In the genomic region with DNA sequence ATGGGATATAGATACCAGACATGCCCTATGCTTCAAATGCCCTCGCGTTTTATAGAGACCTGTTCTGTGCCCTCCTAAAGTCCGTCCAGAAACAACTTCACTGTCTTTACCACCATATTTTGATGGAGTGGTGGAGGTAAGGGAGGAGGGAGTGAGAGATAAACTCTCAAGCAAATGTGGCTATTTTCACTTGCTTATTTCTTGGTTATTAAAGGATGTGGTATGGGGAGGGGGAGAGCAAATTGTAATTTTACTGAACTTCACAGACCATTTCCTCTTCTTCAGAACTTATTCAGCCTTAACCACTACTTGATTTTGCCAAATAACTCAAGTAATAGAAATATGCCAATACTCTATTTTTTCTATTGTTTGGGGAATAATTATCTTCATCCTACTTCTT, we compare ENCODE assay signal across 25 cellular contexts. TPM values are rescaled to one million over a fixed set of nuclear protein-coding genes. Genes with fewer than 3 reads are reported as not detected.
A peak's percentile ranks its signal among the peaks of the same experiment; 100 is the strongest.
DNase-seq lines count a peak whose midpoint lies in the region; ATAC-seq, FAIRE-seq and TF ChIP-seq lines count a peak whose summit lies in the region.
"Had no signal": no experiment of that assay in that cellular context is flagged by ENCODE, and none has a peak within 500 bp of the region (broad histone marks: within the 10 kb centered on the region; RNA-seq: fewer than 3 reads in every experiment).

No MANE protein-coding gene starts in this region.

- POLR2A ChIA-PET in CD4-positive, alpha-beta T cell (lab: Charles Lee) = interaction anchor here (1.1 to 1.9 kb wide), 2 partner anchors 9 to 22 kb away, joined by 4 read pairs; no protein-coding TSS in a partner anchor
- POLR2A ChIA-PET in naive thymus-derived CD8-positive, alpha-beta T cell (lab: Charles Lee) = no interaction called here
- POLR2A ChIA-PET in activated CD4-positive, alpha-beta T cell treated with anti-CD3 and anti-CD28 coated beads for 36 hours (lab: Charles Lee) = interaction anchor here (0.5 kb wide), 1 partner anchor 27 kb away, joined by 3 read pairs; no protein-coding TSS in a partner anchor

- CTCF ChIA-PET in CD4-positive, alpha-beta T cell (lab: Charles Lee) = no interaction called here
- CTCF ChIA-PET in activated CD4-positive, alpha-beta T cell treated with anti-CD3 and anti-CD28 coated beads for 36 hours (lab: Charles Lee) = interaction anchor here (0.9 kb wide), 1 partner anchor 9 kb away, joined by 3 read pairs; no protein-coding TSS in a partner anchor

- no peak for DNase-seq in CD4-positive, alpha-beta T cell
- no peak for DNase-seq in GM19239 (ENCODE audit: insufficient read length, low spot score)
- no peak for DNase-seq in naive thymus-derived CD8-positive, alpha-beta T cell
- no peak for DNase-seq in NCI-H774 (lab: John Stamatoyannopoulos, UW)
- DNase-seq in activated CD4-positive, alpha-beta T cell treated with anti-CD3 and anti-CD28 coated beads for 36 hours = no peak
- DNase-seq: activated effector memory CD4-positive, alpha-beta T cell treated with Interleukin-2 at 50 U/mL for 16 hours; DMS79 treated with DMSO at 0.1 percent for 48 hours; foreskin fibroblast; GM23248; HFFc6; midbrain; NCI-H187; NCI-H69; stimulated activated CD4-positive, alpha-beta T cell treated with anti-CD3 and anti-CD28 coated beads, Interleukin-2, amount 100 ng/mL, for 24 hours; stimulated activated naive CD4-positive, alpha-beta T cell had no signal

- intact Hi-C loops in CD4-positive, alpha-beta T cell (cut with DNase I, micrococcal nuclease) = loop anchor here in 1 of 2 experiments (5.0 kb wide), 1 partner anchor 34 kb away; the partner anchor contains the start of gene GPR174
- intact Hi-C loops in activated CD4-positive, alpha-beta T cell treated with anti-CD3 and anti-CD28 coated beads for 36 hours (cut with DNase I, micrococcal nuclease) = no loop called here

- H3K9me3 Mint-ChIP-seq in CD4-positive, alpha-beta T cell = no peaks in the 10 kb centered on the region
- H3K9me3 Mint-ChIP-seq in activated T-helper 17 cell treated with anti-CD3 and anti-CD28 coated beads, Interleukin-2, amount 50 U/mL, for 72 hours = no peaks in the 10 kb centered on the region
- peaks cover 0 to 3% (median 0%) of the 10 kb centered on the region in 9 donors for H3K9me3 Mint-ChIP-seq in naive thymus-derived CD8-positive, alpha-beta T cell
- H3K9me3 Mint-ChIP-seq in activated CD4-positive, alpha-beta T cell treated with anti-CD3 and anti-CD28 coated beads for 36 hours (ENCODE audit: low read depth) = no peaks in the 10 kb centered on the region
- H3K9me3 Mint-ChIP-seq: neural progenitor cell had no signal

- peaks cover 90% of the 10 kb centered on the region for H3K4me1 Mint-ChIP-seq in CD4-positive, alpha-beta T cell (ENCODE audit: low read depth)
- peaks cover 30% of the 10 kb centered on the region for H3K4me1 Mint-ChIP-seq in activated T-helper 17 cell treated with anti-CD3 and anti-CD28 coated beads, Interleukin-2, amount 50 U/mL, for 72 hours
- peaks cover 20 to 87% (median 68%) of the 10 kb centered on the region in 4 donors for H3K4me1 Mint-ChIP-seq in naive thymus-derived CD8-positive, alpha-beta T cell
- H3K4me1 Mint-ChIP-seq in activated CD4-positive, alpha-beta T cell treated with anti-CD3 and anti-CD28 coated beads for 36 hours = peaks cover 79% of the 10 kb centered on the region
- H3K4me1 Mint-ChIP-seq: neural progenitor cell had no signal

- peak overlapping the region; percentile 51 for H3K4me3 Mint-ChIP-seq in CD4-positive, alpha-beta T cell
- H3K4me3 Mint-ChIP-seq in activated T-helper 17 cell treated with anti-CD3 and anti-CD28 coated beads, Interleukin-2, amount 50 U/mL, for 72 hours = peak overlapping the region; percentile 50
- peak overlapping the region in 5 of 10 donors; percentile 27 to 57 (median 33) for H3K4me3 Mint-ChIP-seq in naive thymus-derived CD8-positive, alpha-beta T cell
- no peak overlapping the region for H3K4me3 Mint-ChIP-seq in activated CD4-positive, alpha-beta T cell treated with anti-CD3 and anti-CD28 coated beads for 36 hours
- H3K4me3 Mint-ChIP-seq: HFFc6, neural progenitor cell had no signal

- FAIRE-seq in GM19239 (lab: Jason Lieb, UNC) = peak; percentile 80
- FAIRE-seq: GM12891, K562 had no signal

- H3K9me3 ChIP-seq in CD4-positive, alpha-beta T cell (ENCODE audit: control insufficient read depth, low read length) = no peaks in the 10 kb centered on the region
- H3K9me3 ChIP-seq: ascending aorta had no signal

- no peak for ATAC-seq in CD4-positive, alpha-beta T cell (ENCODE audit: poor library complexity)
- no peak for ATAC-seq in activated T-helper 17 cell treated with anti-CD3 and anti-CD28 coated beads, Interleukin-2, amount 50 U/mL, for 72 hours (replicated peaks)
- ATAC-seq in naive thymus-derived CD8-positive, alpha-beta T cell = no peak
- no peak for ATAC-seq in GM21576 (IDR thresholded peaks at IDR 0.05; ENCODE audit: unreplicated experiment)
- ATAC-seq in activated CD4-positive, alpha-beta T cell treated with anti-CD3 and anti-CD28 coated beads for 36 hours = no peak
- ATAC-seq: K562, left lobe of liver had no signal

- TF ChIP-seq CTCF in CD4-positive, alpha-beta T cell (IDR thresholded peaks at IDR 0.05) = no peak

- H3K27ac ChIP-seq in CD4-positive, alpha-beta T cell (ENCODE audit: low read depth, low read length) = no peak overlapping the region
- H3K27ac ChIP-seq: ascending aorta, GM23248, neural progenitor cell, RWPE1 had no signal

- no peaks in the 10 kb centered on the region for H3K27me3 ChIP-seq in CD4-positive, alpha-beta T cell (ENCODE audit: control insufficient read depth, insufficient read depth, low read length)
- H3K27me3 ChIP-seq: ascending aorta, neural progenitor cell had no signal

- H3K27me3 Mint-ChIP-seq in CD4-positive, alpha-beta T cell = no peaks in the 10 kb centered on the region
- no peaks in the 10 kb centered on the region for H3K27me3 Mint-ChIP-seq in activated T-helper 17 cell treated with anti-CD3 and anti-CD28 coated beads, Interleukin-2, amount 50 U/mL, for 72 hours
- no peaks in the 10 kb centered on the region for H3K27me3 Mint-ChIP-seq in naive thymus-derived CD8-positive, alpha-beta T cell
- no peaks in the 10 kb centered on the region for H3K27me3 Mint-ChIP-seq in activated CD4-positive, alpha-beta T cell treated with anti-CD3 and anti-CD28 coated beads for 36 hours

- H3K27ac Mint-ChIP-seq in CD4-positive, alpha-beta T cell = peak overlapping the region; percentile 77
- H3K27ac Mint-ChIP-seq in activated T-helper 17 cell treated with anti-CD3 and anti-CD28 coated beads, Interleukin-2, amount 50 U/mL, for 72 hours = peak overlapping the region; percentile 52
- H3K27ac Mint-ChIP-seq in naive thymus-derived CD8-positive, alpha-beta T cell = peak overlapping the region in 6 of 10 donors; percentile 20 to 85 (median 78)
- H3K27ac Mint-ChIP-seq in activated CD4-positive, alpha-beta T cell treated with anti-CD3 and anti-CD28 coated beads for 36 hours = no peak overlapping the region
- H3K27ac Mint-ChIP-seq: HFFc6, neural progenitor cell had no signal

- peaks cover 64% of the 10 kb centered on the region for H3K36me3 Mint-ChIP-seq in CD4-positive, alpha-beta T cell (ENCODE audit: low read depth)
- peaks cover 41% of the 10 kb centered on the region for H3K36me3 Mint-ChIP-seq in activated T-helper 17 cell treated with anti-CD3 and anti-CD28 coated beads, Interleukin-2, amount 50 U/mL, for 72 hours (ENCODE audit: low read depth)
- peaks cover 6 to 48% (median 20%) of the 10 kb centered on the region in 3 donors for H3K36me3 Mint-ChIP-seq in naive thymus-derived CD8-positive, alpha-beta T cell
- H3K36me3 Mint-ChIP-seq in activated CD4-positive, alpha-beta T cell treated with anti-CD3 and anti-CD28 coated beads for 36 hours (ENCODE audit: low read depth) = peaks cover 31% of the 10 kb centered on the region
- H3K36me3 Mint-ChIP-seq: neural progenitor cell had no signal

RNA-seq across cellular contexts. Expression of gene GPR174, which starts 31.5 kb away (rescaled TPM):
- 10 to 100 TPM; 33.8 to 34.9 TPM for total RNA-seq in CD4-positive, alpha-beta T cell
- 10 to 100 TPM in 1 of 2 donors, 1 to 10 TPM in 1; 8.6 to 21.3 TPM for total RNA-seq in activated T-helper 17 cell treated with anti-CD3 and anti-CD28 coated beads, Interleukin-2, amount 50 U/mL, for 72 hours
- 10 to 100 TPM; 43.0 to 47.8 TPM for total RNA-seq in naive thymus-derived CD8-positive, alpha-beta T cell
- 1 to 10 TPM; 5.1 to 8.8 (median 5.5) TPM for polyA plus RNA-seq in naive thymus-derived CD8-positive, alpha-beta T cell
- total RNA-seq in activated CD4-positive, alpha-beta T cell treated with anti-CD3 and anti-CD28 coated beads for 36 hours = 1 to 10 TPM; 8.5 to 9.9 TPM
- total RNA-seq: ascending aorta, epithelial cell of proximal tubule, GM23248, HFFc6, pulmonary artery endothelial cell had no signal
- polyA plus RNA-seq: GM23248 had no signal
